In the genomic region with DNA sequence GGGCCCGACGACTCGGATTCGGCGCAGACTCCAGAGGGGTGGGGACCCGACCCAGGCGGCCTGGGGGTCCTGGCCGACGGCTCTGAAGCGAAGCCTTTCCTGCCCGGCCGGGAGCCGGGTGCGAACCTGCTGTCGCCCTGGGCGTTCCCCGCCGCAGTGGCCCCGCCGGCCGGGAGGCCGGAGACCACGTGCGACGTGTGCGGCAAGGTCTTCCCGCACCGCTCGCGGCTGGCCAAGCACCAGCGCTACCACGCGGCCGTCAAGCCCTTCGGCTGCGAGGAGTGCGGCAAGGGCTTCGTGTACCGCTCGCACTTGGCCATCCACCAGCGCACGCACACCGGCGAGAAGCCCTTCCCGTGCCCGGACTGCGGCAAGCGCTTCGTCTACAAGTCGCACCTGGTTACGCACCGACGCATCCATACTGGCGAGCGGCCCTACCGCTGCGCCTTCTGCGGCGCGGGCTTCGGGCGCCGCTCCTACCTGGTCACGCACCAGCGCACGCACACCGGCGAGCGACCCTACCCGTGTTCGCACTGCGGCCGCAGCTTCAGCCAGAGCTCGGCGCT, we compare ENCODE assay signal across 16 cellular contexts.
"Had no signal": no experiment of that assay in that cellular context is flagged by ENCODE, and none has a peak within 500 bp of the region (broad histone marks: within the 10 kb centered on the region; RNA-seq: fewer than 3 reads in every experiment).

No MANE protein-coding gene starts in this region.

- H3K9ac ChIP-seq: neural progenitor cell, parathyroid adenoma had no signal

- H2AFZ ChIP-seq: neural progenitor cell, parathyroid adenoma had no signal

- H3K9me3 ChIP-seq: gastrocnemius medialis had no signal

- H3K36me3 ChIP-seq: neural progenitor cell had no signal

- H3K27me3 ChIP-seq: gastrocnemius medialis, heart right ventricle, neural progenitor cell, right atrium auricular region, tibial nerve had no signal

- H3K4me1 ChIP-seq: gastrocnemius medialis, neural progenitor cell, parathyroid adenoma, right atrium auricular region, tibial nerve had no signal

- DNase-seq: activated CD4-positive, alpha-beta memory T cell treated with anti-CD3 and anti-CD28 coated beads for 36 hours; activated CD4-positive, alpha-beta T cell treated with anti-CD3 and anti-CD28 coated beads for 1 hour; activated naive CD4-positive, alpha-beta T cell treated with anti-CD3 and anti-CD28 coated beads, Interleukin-2, amount 10 ng/mL, durations not matched to agents 7 days and 5 days; central memory CD4-positive, alpha-beta T cell; cortex of kidney; effector CD8-positive, alpha-beta T cell; gastrocnemius medialis; heart right ventricle; kidney; left ventricle myocardium superior; midbrain had no signal

- H3K4me3 ChIP-seq: gastrocnemius medialis, heart right ventricle, neural progenitor cell, right atrium auricular region, tibial nerve had no signal

- H3K4me2 ChIP-seq: neural progenitor cell had no signal

- ATAC-seq: gastrocnemius medialis, heart right ventricle, left ventricle myocardium superior had no signal

- H3K27ac ChIP-seq: epithelial cell of prostate, gastrocnemius medialis, heart right ventricle, neural progenitor cell, parathyroid adenoma, right atrium auricular region, tibial nerve had no signal
